ENCODE assay signal across 8 cellular contexts in the genomic region with DNA sequence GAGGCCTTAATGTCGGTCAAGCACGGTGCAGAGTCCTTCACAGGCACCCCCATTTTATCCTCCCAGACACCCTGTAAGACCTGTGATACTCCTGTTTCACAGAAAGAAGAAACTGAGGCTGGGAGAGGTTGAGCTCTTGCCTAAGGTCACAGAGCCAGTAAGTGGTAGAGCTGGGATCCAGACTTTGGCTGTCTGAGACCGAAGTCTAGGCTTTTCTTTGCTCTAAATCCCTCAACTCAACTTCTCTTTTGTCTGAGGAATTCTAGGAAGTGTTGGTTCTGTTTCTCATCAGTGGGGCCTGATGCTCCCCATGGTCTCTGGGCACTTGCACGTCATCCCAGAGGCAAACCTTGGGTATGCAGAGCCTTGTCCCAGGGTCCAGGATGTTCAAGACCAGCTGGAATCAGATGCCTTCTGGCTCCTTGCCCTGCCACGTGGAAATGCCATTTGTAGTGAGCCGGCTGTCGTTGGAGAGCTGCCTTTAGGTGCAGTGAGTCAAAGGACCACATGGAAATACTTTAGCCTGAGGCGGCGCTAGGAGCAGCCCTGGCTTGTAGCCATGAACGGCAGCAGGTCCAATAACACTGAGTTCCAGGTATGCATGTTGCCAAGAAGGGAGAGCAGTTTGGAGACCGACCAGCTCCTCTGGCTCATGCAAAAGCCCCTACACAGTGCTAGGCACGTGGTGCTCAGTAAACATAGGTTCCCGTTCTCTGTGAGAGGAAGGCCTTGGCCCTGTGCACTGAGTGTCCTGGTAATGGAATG. TPM values are rescaled to one million over a fixed set of nuclear protein-coding genes. Genes with fewer than 3 reads are reported as not detected.
A peak's percentile ranks its signal among the peaks of the same experiment; 100 is the strongest.
DNase-seq lines count a peak whose midpoint lies in the region; ATAC-seq and TF ChIP-seq lines count a peak whose summit lies in the region.
"Had no signal": no experiment of that assay in that cellular context is flagged by ENCODE, and none has a peak within 500 bp of the region (broad histone marks: within the 10 kb centered on the region; RNA-seq: fewer than 3 reads in every experiment).

No MANE protein-coding gene starts in this region.

- 69 to 81% (median 73%) methylated on average over 10 to 13 of the region's 13 CpGs for whole genome bisulfite sequencing in spleen, 5 donors

- H3K36me3 ChIP-seq in H7 (replicated peaks; ENCODE audit: control insufficient read depth, insufficient read depth, low read length), result no peaks in the 10 kb centered on the region
- no peaks in the 10 kb centered on the region for H3K36me3 ChIP-seq in Panc1 (ENCODE audit: control insufficient read depth, insufficient read depth, low read length)
- H3K36me3 ChIP-seq in spleen, result no peaks in the 10 kb centered on the region
- no peaks in the 10 kb centered on the region for H3K36me3 ChIP-seq in neural progenitor cell

- peaks cover 5% of the 10 kb centered on the region; the same call in 1 of the 2 replicates for H3K4me1 ChIP-seq in Panc1 (ENCODE audit: control insufficient read depth, insufficient read depth, low read length)
- H3K4me1 ChIP-seq in spleen, result peaks cover 0 to 58% (median 9%) of the 10 kb centered on the region in 6 donors
- peaks cover 9% of the 10 kb centered on the region for H3K4me1 ChIP-seq in neural progenitor cell

- H3K9me3 Mint-ChIP-seq in neural progenitor cell, result no peaks in the 10 kb centered on the region
- H3K9me3 Mint-ChIP-seq: IgD-negative memory B cell had no signal

- no peaks in the 10 kb centered on the region for H3K27me3 ChIP-seq in H7 (ENCODE audit: control insufficient read depth, insufficient read depth, low read length)
- no peaks in the 10 kb centered on the region for H3K27me3 ChIP-seq in Panc1 (ENCODE audit: control insufficient read depth, insufficient read depth, low read length)
- peaks cover 0 to 23% (median 0%) of the 10 kb centered on the region in 7 donors for H3K27me3 ChIP-seq in spleen (replicated peaks in 1 of 7)
- no peaks in the 10 kb centered on the region for H3K27me3 ChIP-seq in neural progenitor cell

- no peak overlapping the region for H3K4me2 ChIP-seq in neural progenitor cell

- H3F3A ChIP-seq in neural progenitor cell (ENCODE audit: low read depth), result no peaks in the 10 kb centered on the region

- intact Hi-C loops in Panc1 (cut with micrococcal nuclease; ENCODE audit: unreplicated experiment) (no loop called here), spleen (cut with DNase I; ENCODE audit: low total_unique reads) (no loop called here)

- H3K9me3 ChIP-seq in Panc1 (ENCODE audit: control insufficient read depth, insufficient read depth, low read depth, low read length) (no peaks in the 10 kb centered on the region), spleen (no peaks in the 10 kb centered on the region), neural progenitor cell (ENCODE audit: low read depth) (no peaks in the 10 kb centered on the region)

- CTCF ChIA-PET in Panc1 (lab: Charles Lee), result interaction anchor here (1.0 kb wide), 1 partner anchor 19 kb away, joined by 3 read pairs; no protein-coding TSS in a partner anchor

- TF ChIP-seq CTCF in Panc1 (IDR thresholded peaks at IDR 0.05) (no peak), foreskin fibroblast (IDR thresholded peaks at IDR 0.05; ENCODE audit: low read depth, low read length) (peak; percentile 10), spleen (IDR thresholded peaks at IDR 0.05 in 8 of 11, conservative IDR thresholded peaks at IDR 0.05 in 3 of 11) (no peak), neural progenitor cell (IDR thresholded peaks at IDR 0.05) (no peak)

- H3K4me3 ChIP-seq in H7 (ENCODE audit: insufficient read depth, low read depth, low read length), result no peak overlapping the region
- no peak overlapping the region for H3K4me3 ChIP-seq in Panc1 (ENCODE audit: low read depth in 2 of 2, low read length in 2 of 2)
- H3K4me3 ChIP-seq in foreskin fibroblast (ENCODE audit: low read depth in 1 of 2, low read length in 2 of 2), result no peak overlapping the region
- no peak overlapping the region for H3K4me3 ChIP-seq in spleen
- no peak overlapping the region for H3K4me3 ChIP-seq in neural progenitor cell

- BruUV-seq in Panc1 (replicated peaks; lab: Mats Ljungman, UMichigan), result no TSS peak

- peak; percentile 13 for DNase-seq in H7
- DNase-seq in Panc1 (ENCODE audit: low read depth, low spot score), result peak; percentile 52
- DNase-seq in foreskin fibroblast, result peak; percentile 94 to 99
- DNase-seq in spleen, result peak; percentile 63
- DNase-seq in NCI-H82 treated with DMSO at 0.1 percent for 48 hours (lab: John Stamatoyannopoulos, UW; ENCODE audit: unreplicated experiment), result no peak
- no peak for DNase-seq in neural progenitor cell (ENCODE audit: low spot score)

- POLR2A ChIA-PET in Panc1 (lab: Charles Lee), result no interaction called here

- ATAC-seq in Panc1 (peak; percentile 18; the same call in 1 of the 2 replicates), GM21360 (IDR thresholded peaks at IDR 0.05; ENCODE audit: unreplicated experiment) (no peak)

- no peaks in the 10 kb centered on the region for H4K20me1 ChIP-seq in neural progenitor cell (ENCODE audit: low read depth)

- no peak overlapping the region for H3K4me3 Mint-ChIP-seq in neural progenitor cell
- H3K4me3 Mint-ChIP-seq: IgD-negative memory B cell had no signal

- no peak overlapping the region for H3K27ac Mint-ChIP-seq in neural progenitor cell

- in situ Hi-C loops in Panc1 (cut with HindIII; ENCODE audit: low pct_unique_long_range_greater_than_20kb, low sequenced_read_pairs), result no loop called here

- no peaks in the 10 kb centered on the region for H3K79me2 ChIP-seq in neural progenitor cell (ENCODE audit: low read depth)

- H3K9ac ChIP-seq in neural progenitor cell, result no peak overlapping the region

- H2AFZ ChIP-seq in neural progenitor cell (replicated peaks), result no peak overlapping the region

- H3K36me3 Mint-ChIP-seq in neural progenitor cell, result no peaks in the 10 kb centered on the region
- H3K36me3 Mint-ChIP-seq: IgD-negative memory B cell had no signal

- H3K27ac ChIP-seq in Panc1 (ENCODE audit: low read length), result no peak overlapping the region
- H3K27ac ChIP-seq in spleen, result peak overlapping the region in 4 of 8 donors; percentile 11 to 45 (median 36)
- no peak overlapping the region for H3K27ac ChIP-seq in neural progenitor cell

- H3K27me3 Mint-ChIP-seq in neural progenitor cell (ENCODE audit: insufficient read depth, low read depth), result peaks cover 4% of the 10 kb centered on the region

- H3K4me1 Mint-ChIP-seq in neural progenitor cell, result peaks cover 45% of the 10 kb centered on the region

- TF ChIP-seq POLR2A in spleen (IDR thresholded peaks at IDR 0.05), result no peak

RNA-seq across cellular contexts. Expression of gene DCANP1, which starts 9.2 kb away (rescaled TPM):
- not detected in 2 replicates for total RNA-seq in H7 (2014; rRNA removed; shearing (Covaris generic))
- total RNA-seq in Panc1 (2021; ENCODE audit: unreplicated experiment) (not detected), spleen (1 to 10 TPM in 2 of 7 donors, under 1 TPM in 5; 0.29 to 1.2 (median 0.70) TPM), neural progenitor cell (ENCODE audit: low replicate concordance) (not detected in 2 replicates)
- polyA plus RNA-seq in Panc1 (2012; ENCODE audit: insufficient read length), result not detected
- polyA plus RNA-seq in spleen, result 1 to 10 TPM in 1 of 3 donors, under 1 TPM in 2; 0.23 to 2.4 (median 0.96) TPM
- polyA plus RNA-seq: IgD-negative memory B cell had no signal

RNA-seq across cellular contexts. Expression of gene TIFAB, which starts 14.2 kb away (rescaled TPM):
- not detected in 2 replicates for total RNA-seq in H7 (2014; rRNA removed; shearing (Covaris generic))
- total RNA-seq in Panc1 (2021; ENCODE audit: unreplicated experiment), result not detected
- not detected for polyA plus RNA-seq in Panc1 (2012; ENCODE audit: insufficient read length)
- 1 to 10 TPM in 4 of 7 donors, under 1 TPM in 3; 0.37 to 4.0 (median 1.8) TPM for total RNA-seq in spleen
- polyA plus RNA-seq in spleen, result 1 to 10 TPM in 1 of 3 donors, under 1 TPM in 2; 0.48 to 1.4 (median 0.74) TPM
- not detected in 2 replicates for total RNA-seq in neural progenitor cell (ENCODE audit: low replicate concordance)
- polyA plus RNA-seq: IgD-negative memory B cell had no signal

RNA-seq across cellular contexts. Expression of gene MACROH2A1, which starts 38.9 kb away (rescaled TPM):
- total RNA-seq in H7 (2014; rRNA removed; shearing (Covaris generic)), result 202 and 322 TPM in 2 replicates
- total RNA-seq in Panc1 (2021; ENCODE audit: unreplicated experiment) (162 TPM), spleen (100 to 1,000 TPM; 139 to 288 (median 210) TPM), neural progenitor cell (ENCODE audit: low replicate concordance) (179 and 227 TPM in 2 replicates)
- 185 TPM for polyA plus RNA-seq in Panc1 (2012; ENCODE audit: insufficient read length)
- 100 to 1,000 TPM in 2 of 3 donors, 10 to 100 TPM in 1; 88.1 to 139 (median 113) TPM for polyA plus RNA-seq in spleen

Comparison
In these comparisons a context has a peak if more than half of its experiments do, and no peak if none do; other contexts are left out.
1. DNase-seq: peak in H7 (single experiment), Panc1 (single experiment), foreskin fibroblast (2 of 2) and spleen (single experiment); none in NCI-H82 treated with DMSO at 0.1 percent for 48 hours (single experiment) and neural progenitor cell (single experiment).